8 cellular contexts compared by ENCODE assay signal in the genomic region with DNA sequence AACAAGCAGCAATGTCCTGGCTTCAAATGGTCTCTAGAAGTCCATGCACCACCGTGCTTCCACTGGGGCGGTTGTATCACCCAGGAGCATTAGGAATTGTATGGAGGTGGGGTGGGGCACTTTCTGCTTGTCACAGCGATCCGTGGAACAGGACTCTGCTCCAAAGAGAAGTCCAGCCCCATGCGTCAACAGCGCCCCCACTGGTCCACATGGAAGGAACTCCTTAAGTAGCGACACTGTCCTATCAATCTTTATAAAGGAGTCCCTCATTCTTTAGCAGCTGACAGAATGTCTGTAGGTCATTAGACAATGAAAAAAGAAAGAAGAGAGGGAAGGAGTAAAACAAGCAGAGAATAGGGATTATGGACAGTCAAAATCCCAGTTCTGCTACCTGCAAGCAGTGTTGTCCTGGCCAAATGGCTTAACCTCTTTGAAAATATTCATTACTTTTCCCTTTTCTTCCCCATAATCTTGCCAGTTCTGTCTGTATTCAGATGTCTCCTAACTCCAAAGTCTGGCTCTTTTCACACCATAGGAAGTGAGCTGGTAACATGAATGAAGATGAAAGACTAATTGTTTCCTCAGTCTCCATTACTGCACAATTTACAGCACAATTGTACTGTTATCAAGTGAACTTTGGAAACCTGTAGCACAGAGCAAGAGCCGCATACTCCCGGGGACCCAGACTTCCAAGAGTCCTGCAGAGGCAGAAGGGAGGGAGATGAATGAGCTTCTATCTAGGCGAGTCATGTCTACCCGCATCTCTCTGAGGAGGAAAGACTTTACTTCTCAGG. TPM values are rescaled to one million over a fixed set of nuclear protein-coding genes. Genes with fewer than 3 reads are reported as not detected.
DNase-seq lines count a peak whose midpoint lies in the region; ATAC-seq and TF ChIP-seq lines count a peak whose summit lies in the region.

No MANE protein-coding gene starts in this region.

- peak overlapping the region; percentile 14 for H3K4me3 ChIP-seq in fibroblast of the aortic adventitia (ENCODE audit: low read depth, low read length)

- peak overlapping the region; percentile 67 for H3K27ac Mint-ChIP-seq in activated T-cell treated with anti-CD3 and anti-CD28 coated beads, Interleukin-2, amount 50 U/mL, for 24 hours
- peak overlapping the region; percentile 31 for H3K27ac Mint-ChIP-seq in progenitor cell of endocrine pancreas
- H3K27ac Mint-ChIP-seq in stimulated activated memory B cell treated with anti-CD40 and anti-IgM and Interleukin-4, amounts not matched to agents 10 μg/mL and 1 μg/mL and 100 μg/mL, for 72 hours: no peak overlapping the region

- peaks cover 93% of the 10 kb centered on the region for H3K4me1 Mint-ChIP-seq in activated T-cell treated with anti-CD3 and anti-CD28 coated beads, Interleukin-2, amount 50 U/mL, for 24 hours (ENCODE audit: low read depth)
- H3K4me1 Mint-ChIP-seq in progenitor cell of endocrine pancreas (ENCODE audit: low read depth): peaks cover 45% of the 10 kb centered on the region
- H3K4me1 Mint-ChIP-seq in stimulated activated memory B cell treated with anti-CD40 and anti-IgM and Interleukin-4, amounts not matched to agents 10 μg/mL and 1 μg/mL and 100 μg/mL, for 72 hours: peaks cover 82% of the 10 kb centered on the region

- peaks cover 3% of the 10 kb centered on the region for H3K9me3 Mint-ChIP-seq in activated T-cell treated with anti-CD3 and anti-CD28 coated beads, Interleukin-2, amount 50 U/mL, for 24 hours
- H3K9me3 Mint-ChIP-seq in progenitor cell of endocrine pancreas (ENCODE audit: low read depth): peaks cover 4% of the 10 kb centered on the region
- peaks cover 3% of the 10 kb centered on the region for H3K9me3 Mint-ChIP-seq in stimulated activated memory B cell treated with anti-CD40 and anti-IgM and Interleukin-4, amounts not matched to agents 10 μg/mL and 1 μg/mL and 100 μg/mL, for 72 hours

- peak; percentile 64 for ATAC-seq in SK-N-SH treated with all-trans-retinoic acid at 6 μM for 48 hours
- ATAC-seq in HG03565 (IDR thresholded peaks at IDR 0.05; ENCODE audit: unreplicated experiment): no peak
- ATAC-seq in stimulated activated memory B cell treated with anti-CD40 and anti-IgM and Interleukin-4, amounts not matched to agents 10 μg/mL and 1 μg/mL and 100 μg/mL, for 72 hours: no peak

- no peak for DNase-seq in activated T-cell treated with anti-CD3 and anti-CD28 coated beads, Interleukin-2, amount 50 U/mL, for 24 hours
- no peak for DNase-seq in activated T-cell treated with anti-CD3 and anti-CD28 coated beads, Interleukin-2, amount 50 U/mL, for 48 hours
- peak; percentile 44 for DNase-seq in fibroblast of the aortic adventitia (ENCODE audit: low read depth)
- DNase-seq in progenitor cell of endocrine pancreas (ENCODE audit: low spot score, unreplicated experiment): peak; percentile 26
- no peak for DNase-seq in NCI-H1436 treated with DMSO at 0.1 percent for 48 hours (lab: John Stamatoyannopoulos, UW)

- no peak overlapping the region for H3K4me3 Mint-ChIP-seq in activated T-cell treated with anti-CD3 and anti-CD28 coated beads, Interleukin-2, amount 50 U/mL, for 24 hours
- no peak overlapping the region for H3K4me3 Mint-ChIP-seq in progenitor cell of endocrine pancreas (ENCODE audit: low read depth)
- no peak overlapping the region for H3K4me3 Mint-ChIP-seq in stimulated activated memory B cell treated with anti-CD40 and anti-IgM and Interleukin-4, amounts not matched to agents 10 μg/mL and 1 μg/mL and 100 μg/mL, for 72 hours

- H3K27me3 Mint-ChIP-seq in activated T-cell treated with anti-CD3 and anti-CD28 coated beads, Interleukin-2, amount 50 U/mL, for 24 hours: no peaks in the 10 kb centered on the region
- no peaks in the 10 kb centered on the region for H3K27me3 Mint-ChIP-seq in progenitor cell of endocrine pancreas
- no peaks in the 10 kb centered on the region for H3K27me3 Mint-ChIP-seq in stimulated activated memory B cell treated with anti-CD40 and anti-IgM and Interleukin-4, amounts not matched to agents 10 μg/mL and 1 μg/mL and 100 μg/mL, for 72 hours

- TF ChIP-seq CTCF in fibroblast of the aortic adventitia (IDR thresholded peaks at IDR 0.05; ENCODE audit: insufficient read depth, low read length): peak; percentile 40
- peak; percentile 65 for TF ChIP-seq CTCF in progenitor cell of endocrine pancreas (IDR thresholded peaks at IDR 0.05; ENCODE audit: unreplicated experiment)

- H3K36me3 Mint-ChIP-seq in activated T-cell treated with anti-CD3 and anti-CD28 coated beads, Interleukin-2, amount 50 U/mL, for 24 hours (ENCODE audit: low read depth): peaks cover 95% of the 10 kb centered on the region
- peaks cover 27% of the 10 kb centered on the region for H3K36me3 Mint-ChIP-seq in progenitor cell of endocrine pancreas (ENCODE audit: insufficient read depth)
- peaks cover 32% of the 10 kb centered on the region for H3K36me3 Mint-ChIP-seq in stimulated activated memory B cell treated with anti-CD40 and anti-IgM and Interleukin-4, amounts not matched to agents 10 μg/mL and 1 μg/mL and 100 μg/mL, for 72 hours

TF ChIP-seq in SK-N-SH treated with all-trans-retinoic acid at 6 μM for 48 hours, 23 proteins besides CTCF, POLR2A, EP300 and RAD21:
- TF ChIP-seq OSR1 (CRISPR knock-in tag; IDR thresholded peaks at IDR 0.05) (no peak), ZNF70 (CRISPR knock-in tag; IDR thresholded peaks at IDR 0.05) (peak; percentile 60; the same call in 1 of the 2 replicates), RARB (CRISPR knock-in tag; IDR thresholded peaks at IDR 0.05) (no peak), PPARA (CRISPR knock-in tag; IDR thresholded peaks at IDR 0.05; ENCODE audit: borderline replicate concordance) (no peak)

RNA-seq across cellular contexts. Expression of gene NFE2L2, which starts 9.9 kb away (rescaled TPM):
- 121 and 127 TPM in 2 replicates for total RNA-seq in fibroblast of the aortic adventitia (ENCODE audit: low replicate concordance)
- total RNA-seq in progenitor cell of endocrine pancreas: 58.7 and 59.1 TPM in 2 replicates

RNA-seq across cellular contexts. Expression of gene HNRNPA3, which starts 42.0 kb away (rescaled TPM):
- total RNA-seq in fibroblast of the aortic adventitia (ENCODE audit: low replicate concordance): 43.7 and 62.2 TPM in 2 replicates
- total RNA-seq in progenitor cell of endocrine pancreas: 334 and 339 TPM in 2 replicates

Comparison
In these comparisons a context has a peak if more than half of its experiments do, and no peak if none do; other contexts are left out.
1. DNase-seq: peak in fibroblast of the aortic adventitia (single experiment) and progenitor cell of endocrine pancreas (single experiment); none in activated T-cell treated with anti-CD3 and anti-CD28 coated beads, Interleukin-2, amount 50 U/mL, for 24 hours (single experiment), activated T-cell treated with anti-CD3 and anti-CD28 coated beads, Interleukin-2, amount 50 U/mL, for 48 hours (0 of 2) and NCI-H1436 treated with DMSO at 0.1 percent for 48 hours (single experiment).